Comparison of ENCODE assay signal across 8 cellular contexts in the genomic region with DNA sequence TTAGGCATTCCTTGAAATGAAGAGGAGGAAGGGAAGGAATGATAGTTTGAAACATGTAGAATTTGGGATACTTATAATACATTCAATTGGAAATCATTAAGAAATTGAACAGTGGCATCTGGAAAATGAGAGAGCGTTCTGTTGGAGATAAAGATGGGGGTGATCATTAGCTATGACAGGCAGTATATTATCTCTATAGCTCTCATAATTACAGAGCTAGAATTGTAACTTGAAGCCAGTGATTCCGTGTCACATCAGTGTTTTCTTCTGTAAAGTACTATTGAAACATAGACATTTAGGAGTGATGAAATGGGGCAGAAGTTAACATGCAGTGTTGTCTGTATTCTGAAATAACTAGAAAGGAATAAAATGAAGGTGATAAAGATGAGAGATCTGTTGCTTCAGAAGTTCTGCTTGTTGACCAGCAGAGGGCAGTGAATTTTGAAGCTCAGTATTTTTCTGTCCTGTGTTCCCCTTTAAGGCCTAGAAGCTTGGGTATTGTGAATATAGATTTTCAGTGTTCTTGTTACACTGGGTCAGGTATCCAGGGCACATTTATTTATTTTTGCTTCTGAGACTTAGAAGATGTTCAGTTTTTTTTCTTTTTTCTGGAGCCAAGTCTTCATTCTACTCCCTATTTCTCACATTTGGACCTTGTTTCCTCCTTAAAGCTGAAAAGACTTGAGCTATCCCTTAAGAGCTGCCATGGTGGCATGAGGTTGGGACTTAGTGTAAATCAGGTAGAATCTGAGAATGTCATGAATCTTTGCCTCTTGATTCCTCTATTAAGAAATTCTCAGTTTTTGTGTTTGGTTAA.
DNase-seq lines count a peak whose midpoint lies in the region; ATAC-seq, FAIRE-seq and TF ChIP-seq lines count a peak whose summit lies in the region.

No MANE protein-coding gene starts in this region.

- no peaks in the 10 kb centered on the region for H3K4me1 ChIP-seq in K562 (replicated peaks in 1 of 2; ENCODE audit: control insufficient read depth in 2 of 2, insufficient read depth in 2 of 2, low read length in 2 of 2)
- H3K4me1 ChIP-seq in suprapubic skin, result peaks cover 5% of the 10 kb centered on the region

- intact Hi-C loops in K562 (cut with micrococcal nuclease), result no loop called here

- no peaks in the 10 kb centered on the region for H3K9me1 ChIP-seq in K562 (ENCODE audit: control insufficient read depth, insufficient read depth, low read length)

- no peak for TF ChIP-seq EP300 in K562 (IDR thresholded peaks at IDR 0.05; ENCODE audit: low read length)
- no peak for TF ChIP-seq EP300 in suprapubic skin (IDR thresholded peaks at IDR 0.05)

- POLR2A ChIA-PET in K562 (lab: Yijun Ruan, JAX), result interaction anchor here (0.5 to 0.9 kb wide), 2 partner anchors 73 to 837 kb away, joined by 3 read pairs; no protein-coding TSS in a partner anchor

- H3K36me3 ChIP-seq in K562 (ENCODE audit: control insufficient read depth, insufficient read depth, low read length) (no peaks in the 10 kb centered on the region), suprapubic skin (no peaks in the 10 kb centered on the region)

- TF ChIP-seq CTCF in AG09309 (IDR thresholded peaks at IDR 0.05; ENCODE audit: control insufficient read depth, insufficient read depth, low read depth, low read length, missing control alignments), result peak; percentile 71
- peak; percentile 48 to 81 (median 73); a peak in 5 of 6 replicates for TF ChIP-seq CTCF in K562 (IDR thresholded peaks at IDR 0.05 in 2 of 3, conservative IDR thresholded peaks at IDR 0.05 in 1 of 3; ENCODE audit: insufficient read depth in 2 of 3, low read depth in 1 of 3, low read length in 3 of 3)
- TF ChIP-seq CTCF in suprapubic skin (IDR thresholded peaks at IDR 0.05), result peak; percentile 56 to 73

- H3K9me3 ChIP-seq in K562 (replicated peaks; ENCODE audit: control insufficient read depth, insufficient read depth, low read depth, low read length), result no peaks in the 10 kb centered on the region
- no peaks in the 10 kb centered on the region for H3K9me3 ChIP-seq in suprapubic skin

- H3K27me3 ChIP-seq in K562 (ENCODE audit: control insufficient read depth in 2 of 2, insufficient read depth in 2 of 2, low read length in 2 of 2) (no peaks in the 10 kb centered on the region), suprapubic skin (no peaks in the 10 kb centered on the region)

- TF ChIP-seq POLR2A in K562 (conservative IDR thresholded peaks at IDR 0.05) (no peak), suprapubic skin (IDR thresholded peaks at IDR 0.05) (no peak)

- TF ChIP-seq RAD21 in K562 (CRISPR knock-in tag; conservative IDR thresholded peaks at IDR 0.05 in 1 of 2, IDR thresholded peaks at IDR 0.05 in 1 of 2), result peak; percentile 19 to 61

- CTCF ChIA-PET in K562 (lab: Yijun Ruan, JAX; ENCODE audit: low intra/inter-chr PET ratio), result interaction anchor here (0.5 kb wide), 1 partner anchor 1215 kb away, joined by 3 read pairs; no protein-coding TSS in a partner anchor

- peak; percentile 78 for ATAC-seq in GM18498 (IDR thresholded peaks at IDR 0.05; ENCODE audit: unreplicated experiment)
- ATAC-seq in HG02973 (IDR thresholded peaks at IDR 0.05; ENCODE audit: unreplicated experiment), result peak; percentile 88
- peak; percentile 93 for ATAC-seq in K562

- H3K79me2 ChIP-seq in K562 (ENCODE audit: control insufficient read depth, insufficient read depth, low read length), result no peaks in the 10 kb centered on the region

- H4K20me1 ChIP-seq in K562 (replicated peaks; ENCODE audit: control insufficient read depth, insufficient read depth, low read length), result no peaks in the 10 kb centered on the region

- no peak overlapping the region for H3K27ac ChIP-seq in K562 (ENCODE audit: extremely low read depth, low read depth, low read length)
- no peak overlapping the region for H3K27ac ChIP-seq in suprapubic skin

- BruUV-seq in K562 (replicated peaks; lab: Mats Ljungman, UMichigan), result no TSS peak

- FAIRE-seq in K562 (lab: Jason Lieb, UNC), result peak; percentile 74

- in situ Hi-C loops in K562 (cut with MboI), result no loop called here

- H3K9ac ChIP-seq in K562 (ENCODE audit: insufficient read depth in 1 of 2, low read depth in 2 of 2, low read length in 2 of 2), result no peak overlapping the region

- 2% methylated on average over 2 of the region's 2 CpGs for WGBS in K562 (ENCODE audit: insufficient coverage, low coverage, missing lambda C conversion rate)
- WGBS in suprapubic skin, result 33% methylated on average over 2 of the region's 2 CpGs

- peak; percentile 35 for DNase-seq in AG09309 (ENCODE audit: low read depth)
- DNase-seq in NCI-H2227 (lab: John Stamatoyannopoulos, UW; ENCODE audit: unreplicated experiment), result peak; percentile 47
- DNase-seq in K562 (ENCODE audit: extremely low read depth in 1 of 4, low spot score in 3 of 4), result peak; percentile 48 to 60 (median 54)
- peak; percentile 72 for DNase-seq in iris pigment epithelial cell (ENCODE audit: low read depth)
- DNase-seq in suprapubic skin (ENCODE audit: low spot score in 2 of 2), result no peak
- DNase-seq in HuH-7 (ENCODE audit: low spot score), result no peak

- no peak overlapping the region for H3K4me2 ChIP-seq in K562 (ENCODE audit: insufficient read depth, low read length)

- H3K4me3 ChIP-seq in AG09309 (ENCODE audit: control insufficient read depth, low read depth, low read length) (no peak overlapping the region), K562 (no peak overlapping the region), suprapubic skin (no peak overlapping the region)

- H2AFZ ChIP-seq in K562 (ENCODE audit: low read depth, low read length), result no peak overlapping the region

TF ChIP-seq in K562, 482 proteins besides CTCF, POLR2A, EP300 and RAD21 (continues in another document):
- no peak for TF ChIP-seq RBM17 (IDR thresholded peaks at IDR 0.05; ENCODE audit: borderline replicate concordance, low read depth, low read length)
- TF ChIP-seq, protein P1, sequence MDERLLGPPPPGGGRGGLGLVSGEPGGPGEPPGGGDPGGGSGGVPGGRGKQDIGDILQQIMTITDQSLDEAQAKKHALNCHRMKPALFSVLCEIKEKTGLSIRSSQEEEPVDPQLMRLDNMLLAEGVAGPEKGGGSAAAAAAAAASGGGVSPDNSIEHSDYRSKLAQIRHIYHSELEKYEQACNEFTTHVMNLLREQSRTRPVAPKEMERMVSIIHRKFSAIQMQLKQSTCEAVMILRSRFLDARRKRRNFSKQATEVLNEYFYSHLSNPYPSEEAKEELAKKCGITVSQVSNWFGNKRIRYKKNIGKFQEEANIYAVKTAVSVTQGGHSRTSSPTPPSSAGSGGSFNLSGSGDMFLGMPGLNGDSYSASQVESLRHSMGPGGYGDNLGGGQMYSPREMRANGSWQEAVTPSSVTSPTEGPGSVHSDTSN (CRISPR knock-in tag; IDR thresholded peaks at IDR 0.05; ENCODE audit: low read depth), result no peak
- TF ChIP-seq, protein P1 (tag; conservative IDR thresholded peaks at IDR 0.05; ENCODE audit: low read depth), result peak; percentile 25; the same call in 1 of the 2 replicates
- no peak for TF ChIP-seq NR2F6 (CRISPR knock-in tag; IDR thresholded peaks at IDR 0.05)
- TF ChIP-seq SMC3 (conservative IDR thresholded peaks at IDR 0.05; ENCODE audit: insufficient read depth, low read depth, low read length), result peak; percentile 41; the same call in 1 of the 2 replicates
- no peak for TF ChIP-seq HNRNPL (IDR thresholded peaks at IDR 0.05; ENCODE audit: low read depth, low read length)
- TF ChIP-seq POU5F1 (IDR thresholded peaks at IDR 0.05; ENCODE audit: borderline replicate concordance, low read depth, low read length, partially characterized antibody), result no peak
- TF ChIP-seq FOXA3 (CRISPR knock-in tag; conservative IDR thresholded peaks at IDR 0.05 in 1 of 2, IDR thresholded peaks at IDR 0.05 in 1 of 2), result no peak
- TF ChIP-seq, protein P2, sequence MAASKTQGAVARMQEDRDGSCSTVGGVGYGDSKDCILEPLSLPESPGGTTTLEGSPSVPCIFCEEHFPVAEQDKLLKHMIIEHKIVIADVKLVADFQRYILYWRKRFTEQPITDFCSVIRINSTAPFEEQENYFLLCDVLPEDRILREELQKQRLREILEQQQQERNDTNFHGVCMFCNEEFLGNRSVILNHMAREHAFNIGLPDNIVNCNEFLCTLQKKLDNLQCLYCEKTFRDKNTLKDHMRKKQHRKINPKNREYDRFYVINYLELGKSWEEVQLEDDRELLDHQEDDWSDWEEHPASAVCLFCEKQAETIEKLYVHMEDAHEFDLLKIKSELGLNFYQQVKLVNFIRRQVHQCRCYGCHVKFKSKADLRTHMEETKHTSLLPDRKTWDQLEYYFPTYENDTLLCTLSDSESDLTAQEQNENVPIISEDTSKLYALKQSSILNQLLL (CRISPR knock-in tag; IDR thresholded peaks at IDR 0.05; ENCODE audit: borderline replicate concordance), result no peak
- TF ChIP-seq CEBPG (CRISPR knock-in tag; IDR thresholded peaks at IDR 0.05), result no peak
- TF ChIP-seq CEBPG (tag; conservative IDR thresholded peaks at IDR 0.05 in 1 of 2, IDR thresholded peaks at IDR 0.05 in 1 of 2), result peak in 1 of 2 experiments; percentile 37; a peak in 2 of 4 replicates
- TF ChIP-seq MEIS2 (IDR thresholded peaks at IDR 0.05; ENCODE audit: partially characterized antibody), result peak; percentile 5
- TF ChIP-seq TSC22D4 (tag; IDR thresholded peaks at IDR 0.05), result no peak
- TF ChIP-seq ZNF232 (CRISPR knock-in tag; IDR thresholded peaks at IDR 0.05), result no peak
- TF ChIP-seq HDAC1 (IDR thresholded peaks at IDR 0.05), result no peak
- no peak for TF ChIP-seq GTF2E2 (tag; IDR thresholded peaks at IDR 0.05)
- no peak for TF ChIP-seq SUPT5H (IDR thresholded peaks at IDR 0.05)
- no peak for TF ChIP-seq PTRF (tag; IDR thresholded peaks at IDR 0.05)

Comparison
In these comparisons a context has a peak if more than half of its experiments do, and no peak if none do; other contexts are left out.
1. DNase-seq: peak in AG09309 (single experiment), NCI-H2227 (single experiment), K562 (4 of 4) and iris pigment epithelial cell (single experiment); none in suprapubic skin (0 of 2) and HuH-7 (single experiment).
2. Peak in every context shown above with its lines, with median percentiles within 50 percentile points of each other: CTCF ChIP-seq and ATAC-seq.